In genomic region chr2:231132126-231132525, GRCh38 we compare ENCODE assay signal across 17 cellular contexts. TPM values are rescaled to one million over a fixed set of nuclear protein-coding genes. Genes with fewer than 3 reads are reported as not detected.
DNase-seq lines count a peak whose midpoint lies in the region; ATAC-seq, FAIRE-seq and TF ChIP-seq lines count a peak whose summit lies in the region.
"Had no signal": no experiment of that assay in that cellular context is flagged by ENCODE, and none has a peak within 500 bp of the region (broad histone marks: within the 10 kb centered on the region; RNA-seq: fewer than 3 reads in every experiment).

No MANE protein-coding gene starts in this region.

- FAIRE-seq in A549 (lab: Jason Lieb, UNC): no peak

- H4K91ac ChIP-seq in IMR-90 (ENCODE audit: insufficient read depth, low read depth, low read length): peak overlapping the region; percentile 73; the same call in 1 of the 2 replicates

- intact Hi-C loops in IMR-90 (cut with micrococcal nuclease): no loop called here

- H3K4me2 ChIP-seq in A549: peak overlapping the region; percentile 54
- peak overlapping the region; percentile 71 for H3K4me2 ChIP-seq in IMR-90 (ENCODE audit: low read depth, low read length)

- peak overlapping the region; percentile 57; the same call in 1 of the 2 replicates for H3K23ac ChIP-seq in IMR-90 (ENCODE audit: low read depth, low read length)

- H3K27ac ChIP-seq in A549 (0 out of 6 replicates have a peak overlapping the region, but pooled peaks of 1 of the 2 experiments have one; percentile 8), IMR-90 (ENCODE audit: insufficient read depth, low read length) (peak overlapping the region; percentile 61; the same call in 1 of the 2 replicates), lung (ENCODE audit: low read depth in 1 of 2, low read length in 1 of 2) (no peak overlapping the region)
- H3K27ac ChIP-seq: heart right ventricle, left ventricle myocardium inferior had no signal

- ATAC-seq in A549: no peak
- peak; percentile 53 for ATAC-seq in IMR-90 (ENCODE audit: low read depth)
- peak; percentile 34 for ATAC-seq in lung (ENCODE audit: insufficient read depth, low FRiP score)
- no peak for ATAC-seq in GM21529 (IDR thresholded peaks at IDR 0.05; ENCODE audit: unreplicated experiment)
- ATAC-seq: heart right ventricle had no signal

- TF ChIP-seq POLR2A in A549 (IDR thresholded peaks at IDR 0.05; ENCODE audit: low read length) (no peak), IMR-90 (IDR thresholded peaks at IDR 0.05; ENCODE audit: low read depth, low read length) (no peak), erythroblast (IDR thresholded peaks at IDR 0.05; ENCODE audit: low read length) (no peak)

- no peak for TF ChIP-seq EP300 in A549 (IDR thresholded peaks at IDR 0.05)

- CTCF ChIA-PET in A549 (lab: Yijun Ruan, JAX): interaction anchor here (0.9 kb wide), 1 partner anchor 25 kb away, joined by 4 read pairs; no protein-coding TSS in a partner anchor
- CTCF ChIA-PET in IMR-90 (lab: Yijun Ruan, JAX): no interaction called here

- H2BK120ac ChIP-seq in IMR-90 (ENCODE audit: low read depth, low read length): peak overlapping the region; percentile 79

- H2AK5ac ChIP-seq in IMR-90 (ENCODE audit: low read depth, low read length): no peak overlapping the region

- H3K56ac ChIP-seq in IMR-90 (ENCODE audit: extremely low read depth, insufficient read depth, low read length): peak overlapping the region; percentile 85

- in situ Hi-C loops in IMR-90 (cut with MboI; ENCODE audit: low sequenced_read_pairs): no loop called here

- 59% methylated on average over 1 of the region's 1 CpG for WGBS in A549 (ENCODE audit: missing lambda C conversion rate)
- no CpG with 5 or more reads among the region's 1 CpG for WGBS in IMR-90 (ENCODE audit: extremely low coverage in 2 of 2, insufficient read length in 1 of 2), 2 experiments
- WGBS in lung, 2 donors: 67 to 84% methylated on average over 1 of the region's 1 CpG

- no peaks in the 10 kb centered on the region for H4K20me1 ChIP-seq in IMR-90 (ENCODE audit: insufficient read depth, low read length)

- H2BK20ac ChIP-seq in IMR-90 (ENCODE audit: low read depth, low read length): peak overlapping the region; percentile 84

- H3K14ac ChIP-seq in IMR-90 (replicated peaks; ENCODE audit: low read depth, low read length): peak overlapping the region; percentile 91; the same call in 1 of the 2 replicates

- H3K9me3 ChIP-seq in A549 (no peaks in the 10 kb centered on the region), IMR-90 (ENCODE audit: control insufficient read depth, insufficient read depth, low read length) (no peaks in the 10 kb centered on the region), lung (ENCODE audit: control insufficient read depth in 2 of 2, insufficient read depth in 1 of 2, low read length in 1 of 2) (no peaks in the 10 kb centered on the region)
- H3K9me3 ChIP-seq: Caco-2, heart right ventricle, left ventricle myocardium inferior had no signal

- no peak overlapping the region for H2AFZ ChIP-seq in IMR-90 (replicated peaks; ENCODE audit: low read length, poor library complexity)

- H2BK15ac ChIP-seq in IMR-90 (ENCODE audit: low read depth, low read length): 0 out of 3 replicates have a peak overlapping the region, but pooled peaks have one; percentile 48

- no peaks in the 10 kb centered on the region for H3K27me3 ChIP-seq in IMR-90 (ENCODE audit: control insufficient read depth, insufficient read depth, low read length)
- no peaks in the 10 kb centered on the region for H3K27me3 ChIP-seq in lung (ENCODE audit: control insufficient read depth, insufficient read depth)
- H3K27me3 ChIP-seq: heart right ventricle had no signal

- H3K9ac ChIP-seq in IMR-90 (ENCODE audit: low read depth, low read length): no peak overlapping the region

- no peak for TF ChIP-seq RAD21 in A549 (conservative IDR thresholded peaks at IDR 0.05 in 1 of 2, IDR thresholded peaks at IDR 0.05 in 1 of 2)
- TF ChIP-seq RAD21 in IMR-90 (IDR thresholded peaks at IDR 0.05; ENCODE audit: low read length): no peak

- H3K79me1 ChIP-seq in IMR-90 (ENCODE audit: low read depth in 1 of 2, low read length in 2 of 2): peaks cover 21 to 52% of the 10 kb centered on the region in 2 experiments; a peak in 3 of 4 replicates

- H4K8ac ChIP-seq in IMR-90 (ENCODE audit: low read depth in 2 of 2, low read length in 2 of 2): peak overlapping the region in 1 of 2 experiments; percentile 79; a peak in 2 of 4 replicates

- peak overlapping the region; percentile 86 for H2BK5ac ChIP-seq in IMR-90 (ENCODE audit: low read depth, low read length, poor library complexity, severe bottlenecking)

- POLR2A ChIA-PET in A549 (lab: Yijun Ruan, JAX) (no interaction called here), IMR-90 (lab: Charles Lee; ENCODE audit: unreplicated experiment) (no interaction called here)

- BruUV-seq in IMR-90 (replicated peaks; lab: Mats Ljungman, UMichigan): no TSS peak

- no peak for DNase-seq in A549 (ENCODE audit: low read depth in 1 of 2, low spot score in 1 of 2)
- DNase-seq in IMR-90: peak; percentile 79
- peak; percentile 82 for DNase-seq in dermis blood vessel endothelial cell
- DNase-seq in lung (ENCODE audit: low spot score): no peak
- no peak for DNase-seq in activated naive CD4-positive, alpha-beta T cell treated with Interleukin-2 at 50 U/mL for 16 hours
- no peak for DNase-seq in NCI-H1417 treated with DMSO at 0.1 percent for 48 hours (lab: John Stamatoyannopoulos, UW)
- DNase-seq in erythroblast (lab: John Stamatoyannopoulos, UW): no peak
- DNase-seq: activated CD4-positive, alpha-beta T cell treated with anti-CD3 and anti-CD28 coated beads for 48 hours; Caco-2; effector CD4-positive, alpha-beta T cell; heart right ventricle; left ventricle myocardium inferior; NCI-H1436 treated with DMSO at 0.1 percent for 48 hours had no signal

- H3K9me1 ChIP-seq in IMR-90 (ENCODE audit: insufficient read depth, low read length): peaks cover 4% of the 10 kb centered on the region

- no peak overlapping the region for H3K4me3 ChIP-seq in A549
- H3K4me3 ChIP-seq in IMR-90 (ENCODE audit: insufficient read depth, low read depth, low read length): no peak overlapping the region
- H3K4me3 ChIP-seq in lung: no peak overlapping the region
- H3K4me3 ChIP-seq: heart right ventricle, left ventricle myocardium inferior had no signal

- H3K4me1 ChIP-seq in A549 (peaks cover 79% of the 10 kb centered on the region), IMR-90 (ENCODE audit: control insufficient read depth, insufficient read depth, low read length) (peaks cover 21% of the 10 kb centered on the region), lung (ENCODE audit: control insufficient read depth in 2 of 2, insufficient read depth in 2 of 2, low read length in 2 of 2) (no peaks in the 10 kb centered on the region)
- H3K4me1 ChIP-seq: Caco-2 had no signal

- peak overlapping the region; percentile 97 for H3K18ac ChIP-seq in IMR-90 (ENCODE audit: low read depth, low read length)

- no peak for TF ChIP-seq CTCF in A549 (IDR thresholded peaks at IDR 0.05)
- no peak for TF ChIP-seq CTCF in IMR-90 (conservative IDR thresholded peaks at IDR 0.05; ENCODE audit: low read depth, low read length)
- no peak for TF ChIP-seq CTCF in lung (IDR thresholded peaks at IDR 0.05; ENCODE audit: control extremely low read depth, extremely low read depth)

- H2AK9ac ChIP-seq in IMR-90 (replicated peaks; ENCODE audit: low read depth, low read length, poor library complexity): no peak overlapping the region

- peak overlapping the region; percentile 83; the same call in 1 of the 2 replicates for H3K4ac ChIP-seq in IMR-90 (ENCODE audit: low read depth, low read length)

- no peaks in the 10 kb centered on the region; the same call in 1 of the 2 replicates for H3K36me3 ChIP-seq in IMR-90 (ENCODE audit: control insufficient read depth, insufficient read depth, low read length)
- no peaks in the 10 kb centered on the region for H3K36me3 ChIP-seq in lung (ENCODE audit: control insufficient read depth in 2 of 2, insufficient read depth in 2 of 2, low read length in 2 of 2)
- H3K36me3 ChIP-seq: heart right ventricle, left ventricle myocardium inferior had no signal

- dilution Hi-C loops in IMR-90 (cut with HindIII; ENCODE audit: low sequenced_read_pairs, unreplicated experiment): no loop called here

- H4K5ac ChIP-seq in IMR-90 (ENCODE audit: low read depth, low read length): peak overlapping the region; percentile 87; the same call in 1 of the 2 replicates

TF ChIP-seq in A549, 52 proteins besides CTCF, POLR2A, EP300 and RAD21:
- no peak for TF ChIP-seq TFCP2L1 (CRISPR knock-in tag; IDR thresholded peaks at IDR 0.05)
- 0 out of 4 replicates have a peak, but pooled peaks of 1 of the 2 experiments have one; percentile 5 for TF ChIP-seq CEBPB (IDR thresholded peaks at IDR 0.05)

TF ChIP-seq in IMR-90, 13 proteins besides CTCF, POLR2A, EP300 and RAD21:
- TF ChIP-seq MXI1 (IDR thresholded peaks at IDR 0.05; ENCODE audit: borderline replicate concordance, low read depth, low read length) (no peak), CEBPB (IDR thresholded peaks at IDR 0.05; ENCODE audit: low read depth, low read length) (peak; percentile 72)

RNA-seq across cellular contexts. Expression of gene HTR2B, which starts 7.3 kb away (rescaled TPM):
- polyA plus RNA-seq in A549 (2011; rRNA removed): 1.4 and 1.5 TPM in 2 replicates
- polyA plus RNA-seq in A549 (2012; cell fraction: cytosol; rRNA removed): 0.36 and 0.40 TPM in 2 replicates
- 0.22 and 0.37 TPM in 2 replicates for polyA plus RNA-seq in A549 (2012; cell fraction: nucleus; rRNA removed)
- polyA plus RNA-seq in A549 (2017; fragmentation: RNase III; extraction: RNeasy Plus Mini Kit Qiagen cat#74134 plus additional on column Dnase treatment): 0.21 to 0.30 TPM (median 0.22 TPM) in 3 replicates
- polyA minus RNA-seq in A549 (2011; rRNA and poly(A)+ RNA removed): 0.63 and 0.74 TPM in 2 replicates
- 0.56 and 0.72 TPM in 2 replicates for total RNA-seq in IMR-90 (2012; rRNA removed)
- 0.23 and 0.26 TPM in 2 replicates for polyA plus RNA-seq in IMR-90 (2012; rRNA removed)
- 0.02 and 0.11 TPM in 2 replicates for polyA plus RNA-seq in IMR-90 (2012; cell fraction: cytosol; rRNA removed)
- polyA plus RNA-seq in IMR-90 (2012; cell fraction: nucleus; rRNA removed; ENCODE audit: low replicate concordance): 0.16 TPM in 1 of 2 replicates, not detected in the other
- total RNA-seq in dermis blood vessel endothelial cell: 4.4 and 4.8 TPM in 2 replicates
- under 1 TPM; 0.09 to 0.31 TPM for total RNA-seq in lung
- under 1 TPM; 0.09 to 0.24 TPM for polyA plus RNA-seq in lung
- total RNA-seq: A673; Caco-2; NCI-H460; T-helper 1 cell treated with Interleukin-12 subunit alpha and Interleukin-12 subunit beta and Interleukin-4 antibody, amounts not matched to agents 30 ng/mL and 1 ng/mL, for 36 hours had no signal

Comparison
In these comparisons a context has a peak if more than half of its experiments do, and no peak if none do; other contexts are left out.
1. ATAC-seq: peak in IMR-90 (single experiment) and lung (single experiment); none in A549 (0 of 2) and GM21529 (single experiment).
2. DNase-seq: peak in IMR-90 (single experiment) and dermis blood vessel endothelial cell (single experiment); none in A549 (0 of 2), lung (single experiment), activated naive CD4-positive, alpha-beta T cell treated with Interleukin-2 at 50 U/mL for 16 hours (single experiment), NCI-H1417 treated with DMSO at 0.1 percent for 48 hours (single experiment) and erythroblast (0 of 2).